In the genomic region with DNA sequence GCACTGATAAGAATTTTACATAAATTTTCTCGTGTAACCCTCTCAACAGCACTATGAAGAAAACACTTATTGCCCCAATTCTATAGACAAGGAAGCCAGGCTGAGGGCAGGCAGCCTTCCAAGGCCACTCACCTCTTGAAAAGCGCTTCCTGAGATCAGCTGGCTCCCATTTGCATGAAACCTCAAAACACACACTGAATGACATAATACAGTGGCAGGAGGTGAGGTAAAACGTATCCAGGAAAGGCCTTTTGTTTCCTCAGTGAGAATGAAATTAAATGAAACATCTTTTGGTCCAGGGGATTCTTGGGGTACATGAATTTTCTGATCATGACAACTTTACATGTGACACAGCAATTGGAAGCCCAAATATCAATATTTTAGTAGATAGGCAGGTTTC, we compare ENCODE assay signal across 1 cellular context.
TF ChIP-seq lines count a peak whose summit lies in the region.

No MANE protein-coding gene starts in this region.

TF ChIP-seq in WTC11, 78 proteins besides CTCF, POLR2A, EP300 and RAD21 (continued from another document):
- TF ChIP-seq, protein P1, sequence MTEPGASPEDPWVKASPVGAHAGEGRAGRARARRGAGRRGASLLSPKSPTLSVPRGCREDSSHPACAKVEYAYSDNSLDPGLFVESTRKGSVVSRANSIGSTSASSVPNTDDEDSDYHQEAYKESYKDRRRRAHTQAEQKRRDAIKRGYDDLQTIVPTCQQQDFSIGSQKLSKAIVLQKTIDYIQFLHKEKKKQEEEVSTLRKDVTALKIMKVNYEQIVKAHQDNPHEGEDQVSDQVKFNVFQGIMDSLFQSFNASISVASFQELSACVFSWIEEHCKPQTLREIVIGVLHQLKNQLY (CRISPR knock-in tag; IDR thresholded peaks at IDR 0.05), result no peak
- TF ChIP-seq, protein P2, sequence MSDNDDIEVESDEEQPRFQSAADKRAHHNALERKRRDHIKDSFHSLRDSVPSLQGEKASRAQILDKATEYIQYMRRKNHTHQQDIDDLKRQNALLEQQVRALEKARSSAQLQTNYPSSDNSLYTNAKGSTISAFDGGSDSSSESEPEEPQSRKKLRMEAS (CRISPR knock-in tag; IDR thresholded peaks at IDR 0.05), result no peak
- TF ChIP-seq, protein P3, sequence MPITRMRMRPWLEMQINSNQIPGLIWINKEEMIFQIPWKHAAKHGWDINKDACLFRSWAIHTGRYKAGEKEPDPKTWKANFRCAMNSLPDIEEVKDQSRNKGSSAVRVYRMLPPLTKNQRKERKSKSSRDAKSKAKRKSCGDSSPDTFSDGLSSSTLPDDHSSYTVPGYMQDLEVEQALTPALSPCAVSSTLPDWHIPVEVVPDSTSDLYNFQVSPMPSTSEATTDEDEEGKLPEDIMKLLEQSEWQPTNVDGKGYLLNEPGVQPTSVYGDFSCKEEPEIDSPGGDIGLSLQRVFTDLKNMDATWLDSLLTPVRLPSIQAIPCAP (CRISPR knock-in tag; IDR thresholded peaks at IDR 0.05), result no peak
- TF ChIP-seq, protein P4, sequence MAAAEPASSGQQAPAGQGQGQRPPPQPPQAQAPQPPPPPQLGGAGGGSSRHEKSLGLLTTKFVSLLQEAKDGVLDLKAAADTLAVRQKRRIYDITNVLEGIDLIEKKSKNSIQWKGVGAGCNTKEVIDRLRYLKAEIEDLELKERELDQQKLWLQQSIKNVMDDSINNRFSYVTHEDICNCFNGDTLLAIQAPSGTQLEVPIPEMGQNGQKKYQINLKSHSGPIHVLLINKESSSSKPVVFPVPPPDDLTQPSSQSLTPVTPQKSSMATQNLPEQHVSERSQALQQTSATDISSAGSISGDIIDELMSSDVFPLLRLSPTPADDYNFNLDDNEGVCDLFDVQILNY (CRISPR knock-in tag; IDR thresholded peaks at IDR 0.05), result no peak
- TF ChIP-seq RELA (CRISPR knock-in tag; IDR thresholded peaks at IDR 0.05; ENCODE audit: borderline replicate concordance) (no peak), SMAD4 (CRISPR knock-in tag; IDR thresholded peaks at IDR 0.05) (no peak), FOXK1 (CRISPR knock-in tag; IDR thresholded peaks at IDR 0.05) (no peak), TCF7 (CRISPR knock-in tag; IDR thresholded peaks at IDR 0.05; ENCODE audit: low read depth) (no peak)
- TF ChIP-seq, protein P5, sequence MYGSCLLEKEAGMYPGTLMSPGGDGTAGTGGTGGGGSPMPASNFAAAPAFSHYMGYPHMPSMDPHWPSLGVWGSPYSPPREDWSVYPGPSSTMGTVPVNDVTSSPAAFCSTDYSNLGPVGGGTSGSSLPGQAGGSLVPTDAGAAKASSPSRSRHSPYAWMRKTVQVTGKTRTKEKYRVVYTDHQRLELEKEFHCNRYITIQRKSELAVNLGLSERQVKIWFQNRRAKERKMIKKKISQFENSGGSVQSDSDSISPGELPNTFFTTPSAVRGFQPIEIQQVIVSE (CRISPR knock-in tag; IDR thresholded peaks at IDR 0.05; ENCODE audit: borderline replicate concordance), result no peak
